In the genomic region with DNA sequence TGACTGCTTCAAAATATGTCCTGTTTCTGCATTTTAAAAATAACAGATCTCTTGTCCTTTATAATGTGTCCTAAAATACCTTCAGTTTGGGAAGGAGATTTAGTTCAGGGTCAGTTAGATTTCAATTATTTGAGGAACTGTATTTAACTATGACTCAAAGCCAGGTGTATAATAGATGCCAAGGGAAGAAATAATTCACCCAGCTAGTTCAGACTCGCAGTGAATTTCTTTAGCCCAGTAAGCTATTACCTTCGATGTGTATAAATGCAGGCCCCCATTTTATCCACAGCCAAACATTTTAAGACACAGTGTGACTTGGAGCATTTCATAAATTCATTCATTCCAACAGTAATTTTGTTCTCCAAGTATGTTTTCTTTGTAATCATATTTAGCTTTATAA, we compare ENCODE assay signal across 20 cellular contexts.
DNase-seq lines count a peak whose midpoint lies in the region; ATAC-seq, FAIRE-seq and TF ChIP-seq lines count a peak whose summit lies in the region.
"Had no signal": no experiment of that assay in that cellular context is flagged by ENCODE, and none has a peak within 500 bp of the region (broad histone marks: within the 10 kb centered on the region; RNA-seq: fewer than 3 reads in every experiment).

No MANE protein-coding gene starts in this region.

- no peaks in the 10 kb centered on the region for H3K27me3 ChIP-seq in bronchial epithelial cell (ENCODE audit: control insufficient read depth, insufficient read depth, low read length)
- H3K27me3 ChIP-seq in foreskin keratinocyte: no peaks in the 10 kb centered on the region
- no peaks in the 10 kb centered on the region for H3K27me3 ChIP-seq in psoas muscle (ENCODE audit: insufficient read depth in 3 of 3, low read length in 2 of 3)

- POLR2A ChIA-PET in RWPE1 (lab: Yijun Ruan, JAX; ENCODE audit: low non-redundant PET): no interaction called here

- H3K4me1 ChIP-seq in foreskin keratinocyte (peaks cover 22% of the 10 kb centered on the region), psoas muscle (no peaks in the 10 kb centered on the region)
- H3K4me1 ChIP-seq: A549, Caco-2 had no signal

- ATAC-seq in foreskin keratinocyte (peak; percentile 88), psoas muscle (no peak)
- ATAC-seq: A549, HCT116 had no signal

- 59 to 74% (median 72%) methylated on average over 2 of the region's 2 CpGs for WGBS in psoas muscle, 3 donors

- H3K36me3 ChIP-seq in bronchial epithelial cell (ENCODE audit: control insufficient read depth, insufficient read depth, low read length) (no peaks in the 10 kb centered on the region), psoas muscle (ENCODE audit: insufficient read depth in 1 of 2, low read depth in 1 of 2) (no peaks in the 10 kb centered on the region)

- DNase-seq in RWPE1 (ENCODE audit: low spot score): peak; percentile 34
- DNase-seq in bronchial epithelial cell (ENCODE audit: low read depth): peak; percentile 83
- peak; percentile 45 to 76 for DNase-seq in foreskin keratinocyte
- DNase-seq in renal cortical epithelial cell (ENCODE audit: low read depth): peak; percentile 50
- no peak for DNase-seq in 8988T
- DNase-seq in psoas muscle: no peak
- no peak for DNase-seq in superior temporal gyrus (ENCODE audit: extremely low spot score)
- DNase-seq: AML-193; Caco-2; CD4-positive, alpha-beta T cell; GDM1; GOT3; H7; HFFc6 had no signal

- H3K27ac ChIP-seq in RWPE1 (no peak overlapping the region), foreskin keratinocyte (no peak overlapping the region), psoas muscle (no peak overlapping the region)
- H3K27ac ChIP-seq: A549, C4-2B had no signal

- H3K4me3 ChIP-seq in bronchial epithelial cell (ENCODE audit: low read depth, low read length) (no peak overlapping the region), psoas muscle (no peak overlapping the region)
- H3K4me3 ChIP-seq: A549 had no signal

- peaks cover under 1% of the 10 kb centered on the region for H3K9me3 ChIP-seq in psoas muscle
- H3K9me3 ChIP-seq: A549, Caco-2 had no signal

- intact Hi-C loops in psoas muscle (cut with DNase I): no loop called here

- CTCF ChIA-PET in RWPE1 (lab: Yijun Ruan, JAX): no interaction called here

- TF ChIP-seq CTCF in RWPE1 (conservative IDR thresholded peaks at IDR 0.05; ENCODE audit: low read depth): no peak
- no peak for TF ChIP-seq CTCF in bronchial epithelial cell (IDR thresholded peaks at IDR 0.05; ENCODE audit: insufficient read depth, low read length, severe bottlenecking)
- no peak for TF ChIP-seq CTCF in foreskin keratinocyte (conservative IDR thresholded peaks at IDR 0.05)
- TF ChIP-seq CTCF in psoas muscle (IDR thresholded peaks at IDR 0.05): no peak

- no peak for FAIRE-seq in bronchial epithelial cell (lab: Jason Lieb, UNC)
- FAIRE-seq: A549, D721Med, GM12892, GM18507 had no signal

Comparison
In these comparisons a context has a peak if more than half of its experiments do, and no peak if none do; other contexts are left out.
1. DNase-seq: peak in RWPE1 (single experiment), bronchial epithelial cell (single experiment), foreskin keratinocyte (2 of 2) and renal cortical epithelial cell (single experiment); none in 8988T (single experiment), psoas muscle (0 of 2) and superior temporal gyrus (single experiment).